Comparison of ENCODE assay signal across 1 cellular context in the genomic region with DNA sequence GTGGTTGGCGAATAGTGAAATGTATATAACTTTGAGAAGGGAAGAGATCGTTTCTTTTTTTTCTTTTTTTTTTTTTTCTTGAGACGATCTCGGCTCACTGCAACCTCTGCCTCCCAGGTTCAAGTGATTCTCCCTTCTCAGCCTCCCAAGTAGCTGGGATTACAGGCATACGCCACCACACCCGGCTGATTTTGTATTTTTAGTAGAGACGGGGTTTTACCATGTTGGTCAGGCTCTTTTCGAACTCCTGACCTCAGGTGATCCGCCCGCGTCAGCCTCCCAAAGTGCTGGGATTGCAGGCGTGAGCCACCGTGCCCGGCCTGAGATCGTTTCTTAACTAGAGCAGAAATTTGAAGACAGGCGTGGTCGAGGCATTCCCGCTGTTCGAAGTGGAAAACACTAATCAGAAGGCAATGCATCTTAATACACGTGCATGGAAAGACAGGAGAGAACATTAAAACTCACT.
A peak's percentile ranks its signal among the peaks of the same experiment; 100 is the strongest.
TF ChIP-seq lines count a peak whose summit lies in the region.
"Not testable (repeated sequence)": the region's sequence is repeated elsewhere in the genome, so short reads cannot be mapped to it uniquely, and the experiment has no call there.

No MANE protein-coding gene starts in this region.

TF ChIP-seq in K562, 482 proteins besides CTCF, POLR2A, EP300 and RAD21 (continues in another document):
- TF ChIP-seq ZNF316 (IDR thresholded peaks at IDR 0.05) (0 out of 2 replicates have a peak, but pooled peaks have one; percentile 14), MTA1 (IDR thresholded peaks at IDR 0.05; ENCODE audit: borderline replicate concordance) (0 out of 2 replicates have a peak, but pooled peaks have one; percentile 76), HDAC2 (IDR thresholded peaks at IDR 0.05) (peak; percentile 65; the same call in 1 of the 2 replicates), CC2D1A (IDR thresholded peaks at IDR 0.05) (peak; percentile 83), LARP7 (IDR thresholded peaks at IDR 0.05) (peak; percentile 97; the same call in 1 of the 2 replicates), LEF1 (IDR thresholded peaks at IDR 0.05) (peak; percentile 19; the same call in 1 of the 2 replicates), FOXK2 (conservative IDR thresholded peaks at IDR 0.05 in 1 of 2, IDR thresholded peaks at IDR 0.05 in 1 of 2; ENCODE audit: low read depth in 2 of 2) (peak; percentile 8 to 41; a peak in 1 of 4 replicates), DNMT1 (IDR thresholded peaks at IDR 0.05) (peak; percentile 69; the same call in 1 of the 2 replicates), ZNF143 (CRISPR knock-in tag; IDR thresholded peaks at IDR 0.05) (peak; percentile 44; the same call in 1 of the 2 replicates), BRD9 (IDR thresholded peaks at IDR 0.05; ENCODE audit: low read depth, partially characterized antibody) (peak; percentile 41), TRIM28 (IDR thresholded peaks at IDR 0.05) (peak; percentile 76; the same call in 1 of the 2 replicates), ARID2 (IDR thresholded peaks at IDR 0.05) (0 out of 2 replicates have a peak, but pooled peaks have one; percentile 29), HDGF (IDR thresholded peaks at IDR 0.05) (0 out of 2 replicates have a peak, but pooled peaks have one; percentile 22), PHB2 (IDR thresholded peaks at IDR 0.05; ENCODE audit: low read depth) (0 out of 2 replicates have a peak, but pooled peaks have one; percentile 45), KDM1A (IDR thresholded peaks at IDR 0.05) (peak in 1 of 2 experiments; percentile 46; a peak in 1 of 4 replicates), ARNT (IDR thresholded peaks at IDR 0.05) (peak; percentile 55 to 72; a peak in 1 of 4 replicates), EP400 (IDR thresholded peaks at IDR 0.05) (peak; percentile 45; the same call in 1 of the 2 replicates)
- TF ChIP-seq, protein P1, sequence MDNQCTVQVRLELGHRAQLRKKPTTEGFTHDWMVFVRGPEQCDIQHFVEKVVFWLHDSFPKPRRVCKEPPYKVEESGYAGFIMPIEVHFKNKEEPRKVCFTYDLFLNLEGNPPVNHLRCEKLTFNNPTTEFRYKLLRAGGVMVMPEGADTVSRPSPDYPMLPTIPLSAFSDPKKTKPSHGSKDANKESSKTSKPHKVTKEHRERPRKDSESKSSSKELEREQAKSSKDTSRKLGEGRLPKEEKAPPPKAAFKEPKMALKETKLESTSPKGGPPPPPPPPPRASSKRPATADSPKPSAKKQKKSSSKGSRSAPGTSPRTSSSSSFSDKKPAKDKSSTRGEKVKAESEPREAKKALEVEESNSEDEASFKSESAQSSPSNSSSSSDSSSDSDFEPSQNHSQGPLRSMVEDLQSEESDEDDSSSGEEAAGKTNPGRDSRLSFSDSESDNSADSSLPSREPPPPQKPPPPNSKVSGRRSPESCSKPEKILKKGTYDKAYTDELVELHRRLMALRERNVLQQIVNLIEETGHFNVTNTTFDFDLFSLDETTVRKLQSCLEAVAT (IDR thresholded peaks at IDR 0.05), result peak in 1 of 2 experiments; percentile 61; a peak in 1 of 4 replicates
- TF ChIP-seq, protein P2, sequence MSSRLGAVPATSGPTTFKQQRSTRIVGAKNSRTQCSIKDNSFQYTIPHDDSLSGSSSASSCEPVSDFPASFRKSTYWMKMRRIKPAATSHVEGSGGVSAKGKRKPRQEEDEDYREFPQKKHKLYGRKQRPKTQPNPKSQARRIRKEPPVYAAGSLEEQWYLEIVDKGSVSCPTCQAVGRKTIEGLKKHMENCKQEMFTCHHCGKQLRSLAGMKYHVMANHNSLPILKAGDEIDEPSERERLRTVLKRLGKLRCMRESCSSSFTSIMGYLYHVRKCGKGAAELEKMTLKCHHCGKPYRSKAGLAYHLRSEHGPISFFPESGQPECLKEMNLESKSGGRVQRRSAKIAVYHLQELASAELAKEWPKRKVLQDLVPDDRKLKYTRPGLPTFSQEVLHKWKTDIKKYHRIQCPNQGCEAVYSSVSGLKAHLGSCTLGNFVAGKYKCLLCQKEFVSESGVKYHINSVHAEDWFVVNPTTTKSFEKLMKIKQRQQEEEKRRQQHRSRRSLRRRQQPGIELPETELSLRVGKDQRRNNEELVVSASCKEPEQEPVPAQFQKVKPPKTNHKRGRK (tag; IDR thresholded peaks at IDR 0.05), result peak; percentile 74
- TF ChIP-seq, protein P3, sequence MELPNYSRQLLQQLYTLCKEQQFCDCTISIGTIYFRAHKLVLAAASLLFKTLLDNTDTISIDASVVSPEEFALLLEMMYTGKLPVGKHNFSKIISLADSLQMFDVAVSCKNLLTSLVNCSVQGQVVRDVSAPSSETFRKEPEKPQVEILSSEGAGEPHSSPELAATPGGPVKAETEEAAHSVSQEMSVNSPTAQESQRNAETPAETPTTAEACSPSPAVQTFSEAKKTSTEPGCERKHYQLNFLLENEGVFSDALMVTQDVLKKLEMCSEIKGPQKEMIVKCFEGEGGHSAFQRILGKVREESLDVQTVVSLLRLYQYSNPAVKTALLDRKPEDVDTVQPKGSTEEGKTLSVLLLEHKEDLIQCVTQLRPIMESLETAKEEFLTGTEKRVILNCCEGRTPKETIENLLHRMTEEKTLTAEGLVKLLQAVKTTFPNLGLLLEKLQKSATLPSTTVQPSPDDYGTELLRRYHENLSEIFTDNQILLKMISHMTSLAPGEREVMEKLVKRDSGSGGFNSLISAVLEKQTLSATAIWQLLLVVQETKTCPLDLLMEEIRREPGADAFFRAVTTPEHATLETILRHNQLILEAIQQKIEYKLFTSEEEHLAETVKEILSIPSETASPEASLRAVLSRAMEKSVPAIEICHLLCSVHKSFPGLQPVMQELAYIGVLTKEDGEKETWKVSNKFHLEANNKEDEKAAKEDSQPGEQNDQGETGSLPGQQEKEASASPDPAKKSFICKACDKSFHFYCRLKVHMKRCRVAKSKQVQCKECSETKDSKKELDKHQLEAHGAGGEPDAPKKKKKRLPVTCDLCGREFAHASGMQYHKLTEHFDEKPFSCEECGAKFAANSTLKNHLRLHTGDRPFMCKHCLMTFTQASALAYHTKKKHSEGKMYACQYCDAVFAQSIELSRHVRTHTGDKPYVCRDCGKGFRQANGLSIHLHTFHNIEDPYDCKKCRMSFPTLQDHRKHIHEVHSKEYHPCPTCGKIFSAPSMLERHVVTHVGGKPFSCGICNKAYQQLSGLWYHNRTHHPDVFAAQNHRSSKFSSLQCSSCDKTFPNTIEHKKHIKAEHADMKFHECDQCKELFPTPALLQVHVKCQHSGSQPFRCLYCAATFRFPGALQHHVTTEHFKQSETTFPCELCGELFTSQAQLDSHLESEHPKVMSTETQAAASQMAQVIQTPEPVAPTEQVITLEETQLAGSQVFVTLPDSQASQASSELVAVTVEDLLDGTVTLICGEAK (IDR thresholded peaks at IDR 0.05), result peak; percentile 75; the same call in 1 of the 2 replicates
- TF ChIP-seq, protein P3 (CRISPR knock-in tag; IDR thresholded peaks at IDR 0.05), result not testable (repeated sequence)
- TF ChIP-seq, protein P4, sequence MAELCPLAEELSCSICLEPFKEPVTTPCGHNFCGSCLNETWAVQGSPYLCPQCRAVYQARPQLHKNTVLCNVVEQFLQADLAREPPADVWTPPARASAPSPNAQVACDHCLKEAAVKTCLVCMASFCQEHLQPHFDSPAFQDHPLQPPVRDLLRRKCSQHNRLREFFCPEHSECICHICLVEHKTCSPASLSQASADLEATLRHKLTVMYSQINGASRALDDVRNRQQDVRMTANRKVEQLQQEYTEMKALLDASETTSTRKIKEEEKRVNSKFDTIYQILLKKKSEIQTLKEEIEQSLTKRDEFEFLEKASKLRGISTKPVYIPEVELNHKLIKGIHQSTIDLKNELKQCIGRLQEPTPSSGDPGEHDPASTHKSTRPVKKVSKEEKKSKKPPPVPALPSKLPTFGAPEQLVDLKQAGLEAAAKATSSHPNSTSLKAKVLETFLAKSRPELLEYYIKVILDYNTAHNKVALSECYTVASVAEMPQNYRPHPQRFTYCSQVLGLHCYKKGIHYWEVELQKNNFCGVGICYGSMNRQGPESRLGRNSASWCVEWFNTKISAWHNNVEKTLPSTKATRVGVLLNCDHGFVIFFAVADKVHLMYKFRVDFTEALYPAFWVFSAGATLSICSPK (IDR thresholded peaks at IDR 0.05; ENCODE audit: borderline replicate concordance), result 0 out of 2 replicates have a peak, but pooled peaks have one; percentile 80
- TF ChIP-seq, protein P5, sequence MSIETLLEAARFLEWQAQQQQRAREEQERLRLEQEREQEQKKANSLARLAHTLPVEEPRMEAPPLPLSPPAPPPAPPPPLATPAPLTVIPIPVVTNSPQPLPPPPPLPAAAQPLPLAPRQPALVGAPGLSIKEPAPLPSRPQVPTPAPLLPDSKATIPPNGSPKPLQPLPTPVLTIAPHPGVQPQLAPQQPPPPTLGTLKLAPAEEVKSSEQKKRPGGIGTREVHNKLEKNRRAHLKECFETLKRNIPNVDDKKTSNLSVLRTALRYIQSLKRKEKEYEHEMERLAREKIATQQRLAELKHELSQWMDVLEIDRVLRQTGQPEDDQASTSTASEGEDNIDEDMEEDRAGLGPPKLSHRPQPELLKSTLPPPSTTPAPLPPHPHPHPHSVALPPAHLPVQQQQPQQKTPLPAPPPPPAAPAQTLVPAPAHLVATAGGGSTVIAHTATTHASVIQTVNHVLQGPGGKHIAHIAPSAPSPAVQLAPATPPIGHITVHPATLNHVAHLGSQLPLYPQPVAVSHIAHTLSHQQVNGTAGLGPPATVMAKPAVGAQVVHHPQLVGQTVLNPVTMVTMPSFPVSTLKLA (conservative IDR thresholded peaks at IDR 0.05), result 0 out of 4 replicates have a peak, but pooled peaks of 1 of the 2 experiments have one; percentile 82
- TF ChIP-seq, protein P6, sequence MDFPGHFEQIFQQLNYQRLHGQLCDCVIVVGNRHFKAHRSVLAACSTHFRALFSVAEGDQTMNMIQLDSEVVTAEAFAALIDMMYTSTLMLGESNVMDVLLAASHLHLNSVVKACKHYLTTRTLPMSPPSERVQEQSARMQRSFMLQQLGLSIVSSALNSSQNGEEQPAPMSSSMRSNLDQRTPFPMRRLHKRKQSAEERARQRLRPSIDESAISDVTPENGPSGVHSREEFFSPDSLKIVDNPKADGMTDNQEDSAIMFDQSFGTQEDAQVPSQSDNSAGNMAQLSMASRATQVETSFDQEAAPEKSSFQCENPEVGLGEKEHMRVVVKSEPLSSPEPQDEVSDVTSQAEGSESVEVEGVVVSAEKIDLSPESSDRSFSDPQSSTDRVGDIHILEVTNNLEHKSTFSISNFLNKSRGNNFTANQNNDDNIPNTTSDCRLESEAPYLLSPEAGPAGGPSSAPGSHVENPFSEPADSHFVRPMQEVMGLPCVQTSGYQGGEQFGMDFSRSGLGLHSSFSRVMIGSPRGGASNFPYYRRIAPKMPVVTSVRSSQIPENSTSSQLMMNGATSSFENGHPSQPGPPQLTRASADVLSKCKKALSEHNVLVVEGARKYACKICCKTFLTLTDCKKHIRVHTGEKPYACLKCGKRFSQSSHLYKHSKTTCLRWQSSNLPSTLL (IDR thresholded peaks at IDR 0.05), result peak; percentile 77
- TF ChIP-seq, protein P7, sequence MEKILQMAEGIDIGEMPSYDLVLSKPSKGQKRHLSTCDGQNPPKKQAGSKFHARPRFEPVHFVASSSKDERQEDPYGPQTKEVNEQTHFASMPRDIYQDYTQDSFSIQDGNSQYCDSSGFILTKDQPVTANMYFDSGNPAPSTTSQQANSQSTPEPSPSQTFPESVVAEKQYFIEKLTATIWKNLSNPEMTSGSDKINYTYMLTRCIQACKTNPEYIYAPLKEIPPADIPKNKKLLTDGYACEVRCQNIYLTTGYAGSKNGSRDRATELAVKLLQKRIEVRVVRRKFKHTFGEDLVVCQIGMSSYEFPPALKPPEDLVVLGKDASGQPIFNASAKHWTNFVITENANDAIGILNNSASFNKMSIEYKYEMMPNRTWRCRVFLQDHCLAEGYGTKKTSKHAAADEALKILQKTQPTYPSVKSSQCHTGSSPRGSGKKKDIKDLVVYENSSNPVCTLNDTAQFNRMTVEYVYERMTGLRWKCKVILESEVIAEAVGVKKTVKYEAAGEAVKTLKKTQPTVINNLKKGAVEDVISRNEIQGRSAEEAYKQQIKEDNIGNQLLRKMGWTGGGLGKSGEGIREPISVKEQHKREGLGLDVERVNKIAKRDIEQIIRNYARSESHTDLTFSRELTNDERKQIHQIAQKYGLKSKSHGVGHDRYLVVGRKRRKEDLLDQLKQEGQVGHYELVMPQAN (IDR thresholded peaks at IDR 0.05; ENCODE audit: borderline replicate concordance), result peak; percentile 70; the same call in 1 of the 2 replicates
- TF ChIP-seq, protein P8, sequence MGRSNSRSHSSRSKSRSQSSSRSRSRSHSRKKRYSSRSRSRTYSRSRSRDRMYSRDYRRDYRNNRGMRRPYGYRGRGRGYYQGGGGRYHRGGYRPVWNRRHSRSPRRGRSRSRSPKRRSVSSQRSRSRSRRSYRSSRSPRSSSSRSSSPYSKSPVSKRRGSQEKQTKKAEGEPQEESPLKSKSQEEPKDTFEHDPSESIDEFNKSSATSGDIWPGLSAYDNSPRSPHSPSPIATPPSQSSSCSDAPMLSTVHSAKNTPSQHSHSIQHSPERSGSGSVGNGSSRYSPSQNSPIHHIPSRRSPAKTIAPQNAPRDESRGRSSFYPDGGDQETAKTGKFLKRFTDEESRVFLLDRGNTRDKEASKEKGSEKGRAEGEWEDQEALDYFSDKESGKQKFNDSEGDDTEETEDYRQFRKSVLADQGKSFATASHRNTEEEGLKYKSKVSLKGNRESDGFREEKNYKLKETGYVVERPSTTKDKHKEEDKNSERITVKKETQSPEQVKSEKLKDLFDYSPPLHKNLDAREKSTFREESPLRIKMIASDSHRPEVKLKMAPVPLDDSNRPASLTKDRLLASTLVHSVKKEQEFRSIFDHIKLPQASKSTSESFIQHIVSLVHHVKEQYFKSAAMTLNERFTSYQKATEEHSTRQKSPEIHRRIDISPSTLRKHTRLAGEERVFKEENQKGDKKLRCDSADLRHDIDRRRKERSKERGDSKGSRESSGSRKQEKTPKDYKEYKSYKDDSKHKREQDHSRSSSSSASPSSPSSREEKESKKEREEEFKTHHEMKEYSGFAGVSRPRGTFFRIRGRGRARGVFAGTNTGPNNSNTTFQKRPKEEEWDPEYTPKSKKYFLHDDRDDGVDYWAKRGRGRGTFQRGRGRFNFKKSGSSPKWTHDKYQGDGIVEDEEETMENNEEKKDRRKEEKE (IDR thresholded peaks at IDR 0.05; ENCODE audit: borderline replicate concordance in 1 of 2, control insufficient read depth in 1 of 2, low read depth in 2 of 2, low read length in 1 of 2), result peak in 1 of 2 experiments; percentile 47; a peak in 1 of 4 replicates
